In genomic region chr1:2382621-2383361, GRCh38 we compare ENCODE assay signal across 1 cellular context.
TF ChIP-seq lines count a peak whose summit lies in the region.

No MANE protein-coding gene starts in this region.

TF ChIP-seq in H1, 55 proteins besides CTCF, POLR2A, EP300 and RAD21:
- no peak for TF ChIP-seq GTF2F1 (IDR thresholded peaks at IDR 0.05; ENCODE audit: borderline replicate concordance, low read depth, low read length)
- peak; percentile 70; the same call in 1 of the 2 replicates for TF ChIP-seq GABPA (IDR thresholded peaks at IDR 0.05; ENCODE audit: borderline replicate concordance, insufficient read depth, low read length)
- 0 out of 2 replicates have a peak, but pooled peaks have one; percentile 15 for TF ChIP-seq MAX (IDR thresholded peaks at IDR 0.05)
- TF ChIP-seq TAF1 (IDR thresholded peaks at IDR 0.05; ENCODE audit: low read depth, low read length), result no peak
- TF ChIP-seq HDAC2 (IDR thresholded peaks at IDR 0.05; ENCODE audit: borderline replicate concordance in 1 of 2, low read depth in 2 of 2, low read length in 2 of 2), result no peak
- TF ChIP-seq ATF2 (IDR thresholded peaks at IDR 0.05; ENCODE audit: low read length), result no peak
- TF ChIP-seq NRF1 (IDR thresholded peaks at IDR 0.05; ENCODE audit: low read depth, low read length), result no peak
- TF ChIP-seq CBX8 (IDR thresholded peaks at IDR 0.05; ENCODE audit: borderline replicate concordance, low read depth, low read length), result no peak
- peak; percentile 16; the same call in 1 of the 2 replicates for TF ChIP-seq CREB1 (IDR thresholded peaks at IDR 0.05)
